ENCODE assay signal across 22 cellular contexts in the genomic region with DNA sequence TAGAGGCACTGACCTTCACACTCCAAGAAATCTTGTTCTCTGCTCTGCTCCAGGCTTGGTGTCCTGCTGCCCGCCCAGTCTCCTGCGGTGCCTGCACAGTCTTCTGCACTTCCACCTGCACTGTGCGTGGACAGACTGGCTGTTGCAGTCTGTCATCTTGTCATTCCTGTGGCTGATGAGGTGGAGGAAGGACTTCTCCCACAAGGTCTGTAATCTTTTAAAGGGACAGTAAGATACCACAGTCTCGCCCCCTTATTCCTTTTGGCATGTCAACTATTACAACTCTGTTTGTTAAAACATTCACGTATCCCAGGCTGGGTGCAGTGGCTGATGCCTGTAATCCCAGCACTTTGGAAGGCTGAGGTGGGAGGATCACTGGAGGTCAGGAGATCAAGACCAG. TPM values are rescaled to one million over a fixed set of nuclear protein-coding genes. Genes with fewer than 3 reads are reported as not detected.
"Had no signal": no experiment of that assay in that cellular context is flagged by ENCODE, and none has a peak within 500 bp of the region (broad histone marks: within the 10 kb centered on the region; RNA-seq: fewer than 3 reads in every experiment).

No MANE protein-coding gene starts in this region.

- ATAC-seq: activated CD8-positive, alpha-beta memory T cell treated with anti-CD3 and anti-CD28 coated beads, Interleukin-2, amount 10 ng/mL, durations not matched to agents 7 days and 5 days; activated T-helper 17 cell treated with anti-CD3 and anti-CD28 coated beads, Interleukin-2, amount 50 U/mL, for 72 hours; body of pancreas; left lung; stimulated activated naive CD8-positive, alpha-beta T cell treated with anti-CD3 and anti-CD28 coated beads, Interleukin-15, amount 100 ng/mL, for 72 hours had no signal

- DNase-seq: activated B cell treated with CpG ODN at 0.5 μM for 24 hours; activated CD4-positive, alpha-beta memory T cell treated with anti-CD3 and anti-CD28 coated beads, Interleukin-2, amount 10 ng/mL, durations not matched to agents 7 days and 5 days; activated CD4-positive, alpha-beta T cell treated with anti-CD3 and anti-CD28 coated beads for 48 hours; activated CD8-positive, alpha-beta memory T cell treated with anti-CD3 and anti-CD28 coated beads, Interleukin-2, amount 10 ng/mL, durations not matched to agents 7 days and 5 days; activated naive CD4-positive, alpha-beta T cell treated with Interleukin-2 at 50 U/mL for 16 hours; activated naive CD8-positive, alpha-beta T cell treated with anti-CD3 and anti-CD28 coated beads, Interleukin-2, amount 10 ng/mL, durations not matched to agents 7 days and 5 days; amygdala; body of pancreas; caudate nucleus; foreskin melanocyte; hypothalamus; islet precursor cell; left lung; midbrain; occipital lobe; stimulated activated naive CD8-positive, alpha-beta T cell treated with anti-CD3 and anti-CD28 coated beads, Interleukin-15, amount 100 ng/mL, for 72 hours; transverse colon had no signal

- H3K4me1 ChIP-seq: body of pancreas, left lung, suprapubic skin, transverse colon, vagina had no signal

- H3K27me3 ChIP-seq: body of pancreas, left lung, transverse colon, vagina had no signal

- H3K4me3 ChIP-seq: body of pancreas, left lung, skin epidermis, suprapubic skin, transverse colon, vagina had no signal

- H3K9me3 ChIP-seq: body of pancreas, left lung, suprapubic skin, transverse colon, vagina had no signal

- H3K36me3 ChIP-seq: left lung, suprapubic skin, transverse colon, vagina had no signal

- H3K27ac ChIP-seq: body of pancreas, left lung, skin epidermis, suprapubic skin, transverse colon, vagina had no signal

RNA-seq across cellular contexts. Expression of a gene that starts 54.1 kb away (rescaled TPM):
- total RNA-seq: T-helper 2 cell treated with Interferon-gamma antibody and Interleukin-4, amounts not matched to agents 100 ng/mL and 5 ng/mL, for 36 hours had no signal
